7 cellular contexts compared by ENCODE assay signal in genomic region chr1:46413596-46413985, GRCh38. TPM values are rescaled to one million over a fixed set of nuclear protein-coding genes. Genes with fewer than 3 reads are reported as not detected.
DNase-seq lines count a peak whose midpoint lies in the region; ATAC-seq and TF ChIP-seq lines count a peak whose summit lies in the region.

No MANE protein-coding gene starts in this region.

- DNase-seq in activated T-cell treated with anti-CD3 and anti-CD28 coated beads, Interleukin-2, amount 50 U/mL, for 1 hour: peak; percentile 29
- DNase-seq in left kidney (ENCODE audit: low read depth, low spot score): peak; percentile 48
- no peak for DNase-seq in suprapubic skin (ENCODE audit: low spot score in 2 of 2)
- DNase-seq in foreskin melanocyte: no peak

- H3K9me3 ChIP-seq in suprapubic skin: no peaks in the 10 kb centered on the region

- peaks cover 3% of the 10 kb centered on the region for H3K4me1 ChIP-seq in suprapubic skin

- peak in 1 of 2 donors; percentile 13 for TF ChIP-seq CTCF in suprapubic skin (IDR thresholded peaks at IDR 0.05)

- no peak overlapping the region for H3K4me3 ChIP-seq in suprapubic skin

- ATAC-seq in GM18502 (IDR thresholded peaks at IDR 0.05; ENCODE audit: poor library complexity, unreplicated experiment) (peak; percentile 80), HG03520 (IDR thresholded peaks at IDR 0.05; ENCODE audit: unreplicated experiment) (peak; percentile 55), GM18517 (IDR thresholded peaks at IDR 0.05; ENCODE audit: unreplicated experiment) (no peak)

- no peak for TF ChIP-seq EP300 in suprapubic skin (IDR thresholded peaks at IDR 0.05)

- H3K36me3 ChIP-seq in suprapubic skin: peaks cover 24% of the 10 kb centered on the region

- 84% methylated on average over 7 of the region's 7 CpGs for WGBS in suprapubic skin

- TF ChIP-seq POLR2A in suprapubic skin (IDR thresholded peaks at IDR 0.05): no peak

- no peaks in the 10 kb centered on the region for H3K27me3 ChIP-seq in suprapubic skin

- no peak overlapping the region for H3K27ac ChIP-seq in suprapubic skin

RNA-seq across cellular contexts. Expression of gene FAAH, which starts 19.5 kb away (rescaled TPM):
- total RNA-seq in suprapubic skin: 10 to 100 TPM; 18.1 to 50.5 (median 27.7) TPM

Comparison
In these comparisons a context has a peak if more than half of its experiments do, and no peak if none do; other contexts are left out.
1. DNase-seq: peak in activated T-cell treated with anti-CD3 and anti-CD28 coated beads, Interleukin-2, amount 50 U/mL, for 1 hour (single experiment) and left kidney (single experiment); none in suprapubic skin (0 of 2) and foreskin melanocyte (single experiment).